ENCODE assay signal across 28 cellular contexts in genomic region chr6:128266946-128267345, GRCh38.
"Had no signal": no experiment of that assay in that cellular context is flagged by ENCODE, and none has a peak within 500 bp of the region (broad histone marks: within the 10 kb centered on the region; RNA-seq: fewer than 3 reads in every experiment).

No MANE protein-coding gene starts in this region.

- H3K4me1 ChIP-seq: suprapubic skin, transverse colon, upper lobe of right lung, uterus had no signal

- H3K9me3 ChIP-seq: esophagus squamous epithelium, gastroesophageal sphincter, heart left ventricle, ovary, psoas muscle, suprapubic skin, transverse colon, upper lobe of right lung, uterus had no signal

- H3K4me3 ChIP-seq: coronary artery, esophagus squamous epithelium, gastroesophageal sphincter, heart left ventricle, lung, ovary, psoas muscle, smooth muscle cell, suprapubic skin, transverse colon, upper lobe of right lung, uterus had no signal

- FAIRE-seq: kidney had no signal

- H3K4me2 ChIP-seq: smooth muscle cell had no signal

- DNase-seq: dermis blood vessel endothelial cell; effector memory CD4-positive, alpha-beta T cell; erythroblast; esophagus squamous epithelium; heart left ventricle; hippocampal formation; kidney; natural killer cell; occipital lobe; ovary; posterior cingulate gyrus; psoas muscle; right cardiac atrium; stimulated activated CD4-positive, alpha-beta T cell treated with anti-CD3 and anti-CD28 coated beads, Interleukin-12 subunit alpha, Interleukin-12 subunit beta, amount 100 ng/mL, for 4 hours; stimulated activated CD4-positive, alpha-beta T cell treated with anti-CD3 and anti-CD28 coated beads, Interleukin-1b, Interleukin-23, amount 100 ng/mL, for 48 hours; stimulated activated CD4-positive, alpha-beta T cell treated with anti-CD3 and anti-CD28 coated beads, Interleukin-4, amount 100 ng/mL, for 1 hour; stimulated activated CD8-positive, alpha-beta memory T cell treated with anti-CD3 and anti-CD28 coated beads, Interleukin-4, amount 100 ng/mL, for 48 hours; stimulated activated naive CD4-positive, alpha-beta T cell; stimulated activated naive CD8-positive, alpha-beta T cell treated with anti-CD3 and anti-CD28 coated beads, Interleukin-15, amount 100 ng/mL, for 72 hours; transverse colon; upper lobe of right lung; uterus had no signal

- H3K27ac ChIP-seq: coronary artery, esophagus squamous epithelium, gastroesophageal sphincter, heart left ventricle, ovary, psoas muscle, suprapubic skin, transverse colon, upper lobe of right lung, uterus had no signal

- H3K27me3 ChIP-seq: esophagus squamous epithelium, gastroesophageal sphincter, heart left ventricle, ovary, suprapubic skin, transverse colon, upper lobe of right lung, uterus had no signal

- ATAC-seq: gastroesophageal sphincter; heart left ventricle; left lobe of liver; natural killer cell; psoas muscle; right cardiac atrium; stimulated activated naive CD8-positive, alpha-beta T cell treated with anti-CD3 and anti-CD28 coated beads, Interleukin-15, amount 100 ng/mL, for 72 hours; upper lobe of right lung had no signal

- H3K36me3 ChIP-seq: gastroesophageal sphincter, ovary, suprapubic skin, transverse colon, upper lobe of right lung, uterus had no signal
